12 cellular contexts compared by ENCODE assay signal in genomic region chr2:196238836-196239380, GRCh38.
DNase-seq lines count a peak whose midpoint lies in the region; ATAC-seq and TF ChIP-seq lines count a peak whose summit lies in the region.
"Had no signal": no experiment of that assay in that cellular context is flagged by ENCODE, and none has a peak within 500 bp of the region (broad histone marks: within the 10 kb centered on the region; RNA-seq: fewer than 3 reads in every experiment).

No MANE protein-coding gene starts in this region.

- CTCF ChIA-PET in MCF 10A (lab: Yijun Ruan, JAX) = interaction anchor here (0.5 to 1.4 kb wide), 2 partner anchors 59 to 72 kb away, joined by 3 to 4 read pairs; no protein-coding TSS in a partner anchor
- CTCF ChIA-PET in activated B cell treated with CpG ODN at 0.5 μM for 24 hours (lab: Charles Lee) = interaction anchor here (0.9 to 1.7 kb wide), 5 partner anchors 18 to 76 kb away, joined by 3 to 7 read pairs (median 5); no protein-coding TSS in a partner anchor

- H3K9me3 Mint-ChIP-seq in MCF 10A (ENCODE audit: unreplicated experiment) (no peaks in the 10 kb centered on the region), activated B cell treated with CpG ODN at 0.5 μM for 24 hours (no peaks in the 10 kb centered on the region)

- peak overlapping the region in 1 of 2 donors; percentile 50 for H3K27ac ChIP-seq in breast epithelium
- H3K27ac ChIP-seq in stomach = peak overlapping the region in 4 of 5 donors; percentile 69 to 85 (median 76)
- H3K27ac ChIP-seq: tibial artery had no signal

- H3K9me3 ChIP-seq in breast epithelium (no peaks in the 10 kb centered on the region), stomach (no peaks in the 10 kb centered on the region)
- H3K9me3 ChIP-seq: BE2C, tibial artery had no signal

- H3K4me1 ChIP-seq in breast epithelium = no peaks in the 10 kb centered on the region
- peaks cover 8 to 23% (median 12%) of the 10 kb centered on the region in 4 donors for H3K4me1 ChIP-seq in stomach
- H3K4me1 ChIP-seq: parathyroid adenoma had no signal

- no peak overlapping the region for H3K4me3 ChIP-seq in breast epithelium
- no peak overlapping the region for H3K4me3 ChIP-seq in fibroblast of pulmonary artery (replicated peaks; ENCODE audit: low read depth, low read length)
- no peak overlapping the region for H3K4me3 ChIP-seq in stomach
- H3K4me3 ChIP-seq: tibial artery had no signal

- H3K4me1 Mint-ChIP-seq in MCF 10A (ENCODE audit: insufficient read depth, unreplicated experiment) = peaks cover 21% of the 10 kb centered on the region
- H3K4me1 Mint-ChIP-seq in activated B cell treated with CpG ODN at 0.5 μM for 24 hours = peaks cover 90% of the 10 kb centered on the region

- H3K27me3 ChIP-seq in breast epithelium (no peaks in the 10 kb centered on the region), stomach (no peaks in the 10 kb centered on the region)
- H3K27me3 ChIP-seq: BE2C, tibial artery had no signal

- no TSS peak for BruUV-seq in MCF 10A (replicated peaks; lab: Mats Ljungman, UMichigan)

- ATAC-seq in activated B cell treated with CpG ODN at 0.5 μM for 24 hours (ENCODE audit: low read depth) = no peak

- H3K36me3 Mint-ChIP-seq in MCF 10A (ENCODE audit: insufficient read depth, unreplicated experiment) = no peaks in the 10 kb centered on the region
- H3K36me3 Mint-ChIP-seq in activated B cell treated with CpG ODN at 0.5 μM for 24 hours (ENCODE audit: low read depth) = no peaks in the 10 kb centered on the region

- no peaks in the 10 kb centered on the region for H3K36me3 ChIP-seq in breast epithelium
- no peaks in the 10 kb centered on the region for H3K36me3 ChIP-seq in stomach
- H3K36me3 ChIP-seq: BE2C, tibial artery had no signal

- H3K27me3 Mint-ChIP-seq in MCF 10A (ENCODE audit: insufficient read depth, unreplicated experiment) (no peaks in the 10 kb centered on the region), activated B cell treated with CpG ODN at 0.5 μM for 24 hours (no peaks in the 10 kb centered on the region)

- H3K27ac Mint-ChIP-seq in MCF 10A (ENCODE audit: low read depth, unreplicated experiment) (peak overlapping the region; percentile 98), activated B cell treated with CpG ODN at 0.5 μM for 24 hours (peak overlapping the region; percentile 100)

- 70 to 78% (median 76%) methylated on average over 2 of the region's 2 CpGs for WGBS in stomach, 5 donors

- intact Hi-C loops in MCF 10A (cut with micrococcal nuclease) (no loop called here), breast epithelium (cut with DNase I; ENCODE audit: low total_unique reads) (loop anchor here (1.0 kb wide), 1 partner anchor 14 kb away; no protein-coding TSS in a partner anchor), activated B cell treated with CpG ODN at 0.5 μM for 24 hours (cut with micrococcal nuclease) (no loop called here), stomach (cut with DNase I; ENCODE audit: low total_unique reads) (no loop called here)

- H3K4me3 Mint-ChIP-seq in MCF 10A (ENCODE audit: unreplicated experiment) (no peak overlapping the region), activated B cell treated with CpG ODN at 0.5 μM for 24 hours (no peak overlapping the region)

- TF ChIP-seq CTCF in MCF 10A (IDR thresholded peaks at IDR 0.05; ENCODE audit: unreplicated experiment) (no peak), breast epithelium (IDR thresholded peaks at IDR 0.05) (no peak), activated B cell treated with CpG ODN at 0.5 μM for 24 hours (IDR thresholded peaks at IDR 0.05) (no peak), fibroblast of pulmonary artery (IDR thresholded peaks at IDR 0.05; ENCODE audit: low read length, missing control alignments) (no peak), stomach (IDR thresholded peaks at IDR 0.05) (no peak)

- POLR2A ChIA-PET in MCF 10A (lab: Yijun Ruan, JAX) (interaction anchor here (0.7 to 1.4 kb wide), 6 partner anchors 12 to 791 kb away, joined by 3 to 4 read pairs (median 3); no protein-coding TSS in a partner anchor), activated B cell treated with CpG ODN at 0.5 μM for 24 hours (lab: Charles Lee) (interaction anchor here (0.9 to 15.8 kb wide), 14 partner anchors 9 to 107 kb away, joined by 3 to 543 read pairs (median 9); partner anchors contain the start of gene STK17B)

- TF ChIP-seq POLR2A in breast epithelium (IDR thresholded peaks at IDR 0.05) = no peak
- TF ChIP-seq POLR2A in stomach (IDR thresholded peaks at IDR 0.05) = no peak

- DNase-seq in MCF 10A (ENCODE audit: unreplicated experiment) (no peak), breast epithelium (ENCODE audit: low spot score in 2 of 2) (no peak), activated B cell treated with CpG ODN at 0.5 μM for 24 hours (no peak), fibroblast of pulmonary artery (ENCODE audit: low read depth) (peak; percentile 68), stomach (no peak), superior temporal gyrus (ENCODE audit: extremely low spot score) (no peak), CD1c-positive myeloid dendritic cell (ENCODE audit: extremely low spot score) (no peak), OCI-M1 (lab: John Stamatoyannopoulos, UW) (no peak)
- DNase-seq: NCI-H146, tibial artery had no signal

- no peak for TF ChIP-seq EP300 in stomach (IDR thresholded peaks at IDR 0.05)
